Comparison of ENCODE assay signal across 14 cellular contexts in genomic region chr3:136734382-136735070, GRCh38. TPM values are rescaled to one million over a fixed set of nuclear protein-coding genes. Genes with fewer than 3 reads are reported as not detected.
DNase-seq lines count a peak whose midpoint lies in the region; ATAC-seq, FAIRE-seq and TF ChIP-seq lines count a peak whose summit lies in the region.
"Had no signal": no experiment of that assay in that cellular context is flagged by ENCODE, and none has a peak within 500 bp of the region (broad histone marks: within the 10 kb centered on the region; RNA-seq: fewer than 3 reads in every experiment).

No MANE protein-coding gene starts in this region.

- no peaks in the 10 kb centered on the region for H3K27me3 Mint-ChIP-seq in activated naive CD8-positive, alpha-beta T cell
- no peaks in the 10 kb centered on the region for H3K27me3 Mint-ChIP-seq in activated naive CD8-positive, alpha-beta T cell treated with anti-CD3 and anti-CD28 coated beads, Interleukin-2, amount 50 U/mL, for 24 hours

- peaks cover 57% of the 10 kb centered on the region for H3K4me1 Mint-ChIP-seq in activated naive CD8-positive, alpha-beta T cell (ENCODE audit: low read depth)
- peaks cover 61% of the 10 kb centered on the region for H3K4me1 Mint-ChIP-seq in activated naive CD8-positive, alpha-beta T cell treated with anti-CD3 and anti-CD28 coated beads, Interleukin-2, amount 50 U/mL, for 24 hours

- H3K4me1 ChIP-seq in H1 (replicated peaks in 1 of 4; ENCODE audit: control insufficient read depth in 3 of 4, insufficient read depth in 4 of 4, low read length in 3 of 4) = peaks cover 0 to 2% (median 0%) of the 10 kb centered on the region in 4 experiments; a peak in 2 of 7 replicates
- H3K4me1 ChIP-seq in parathyroid adenoma = peaks cover 11% of the 10 kb centered on the region

- DNase-seq in activated naive CD8-positive, alpha-beta T cell treated with anti-CD3 and anti-CD28 coated beads, Interleukin-2, amount 50 U/mL, for 24 hours = no peak
- DNase-seq in NCI-H69 (lab: John Stamatoyannopoulos, UW) = peak; percentile 22
- no peak for DNase-seq in H1 (ENCODE audit: low read depth in 1 of 2, low spot score in 2 of 2)
- no peak for DNase-seq in dedifferentiated amniotic fluid mesenchymal stem cell (ENCODE audit: extremely low spot score)
- DNase-seq: activated CD4-positive, alpha-beta T cell treated with anti-CD3 and anti-CD28 coated beads, Interleukin-2, amount 50 U/mL, for 1 hour; AML-193; amniotic stem cell; left colon; NCI-H1930 had no signal

- H2BK120ac ChIP-seq in H1 (replicated peaks; ENCODE audit: low read depth, low read length) = peak overlapping the region; percentile 45

- H3K27ac Mint-ChIP-seq in activated naive CD8-positive, alpha-beta T cell = peak overlapping the region; percentile 51
- no peak overlapping the region for H3K27ac Mint-ChIP-seq in activated naive CD8-positive, alpha-beta T cell treated with anti-CD3 and anti-CD28 coated beads, Interleukin-2, amount 50 U/mL, for 24 hours

- H2AFZ ChIP-seq in H1 (ENCODE audit: low read length) (no peak overlapping the region), parathyroid adenoma (no peak overlapping the region)

- H3K4me3 Mint-ChIP-seq in activated naive CD8-positive, alpha-beta T cell = no peak overlapping the region
- no peak overlapping the region for H3K4me3 Mint-ChIP-seq in activated naive CD8-positive, alpha-beta T cell treated with anti-CD3 and anti-CD28 coated beads, Interleukin-2, amount 50 U/mL, for 24 hours

- H3K4ac ChIP-seq in H1 (replicated peaks; ENCODE audit: insufficient read length, low read depth, low read length) = no peak overlapping the region

- no peak overlapping the region for H4K5ac ChIP-seq in H1 (ENCODE audit: insufficient read length, low read depth, low read length)

- CTCF ChIA-PET in H1 (lab: Charles Lee; ENCODE audit: partially characterized antibody) = interaction anchor here (0.6 kb wide), 1 partner anchor 295 kb away, joined by 3 read pairs; no protein-coding TSS in a partner anchor

- H3K79me1 ChIP-seq in H1 (ENCODE audit: low read depth, low read length) = peaks cover 8% of the 10 kb centered on the region; the same call in 1 of the 2 replicates

- no peak overlapping the region for H2BK20ac ChIP-seq in H1 (ENCODE audit: low read length)

- H3K4me3 ChIP-seq in H1 (ENCODE audit: extremely low read depth in 1 of 4, insufficient read depth in 2 of 4, low read depth in 3 of 4, low read length in 4 of 4) (peak overlapping the region in 1 of 4 experiments; percentile 7; a peak in 1 of 8 replicates), parathyroid adenoma (ENCODE audit: low read depth, low read length) (no peak overlapping the region)
- H3K4me3 ChIP-seq: upper lobe of left lung had no signal

- no peak overlapping the region; the same call in 1 of the 2 replicates for H3K18ac ChIP-seq in H1 (ENCODE audit: extremely low read depth, low read length)

- no peak overlapping the region for H4K91ac ChIP-seq in H1 (replicated peaks; ENCODE audit: insufficient read length, low read length)

- H4K8ac ChIP-seq in H1 (ENCODE audit: extremely low read depth, insufficient read depth, low read length) = no peak overlapping the region

- no peaks in the 10 kb centered on the region for H3K9me3 Mint-ChIP-seq in activated naive CD8-positive, alpha-beta T cell (ENCODE audit: low read depth)
- H3K9me3 Mint-ChIP-seq in activated naive CD8-positive, alpha-beta T cell treated with anti-CD3 and anti-CD28 coated beads, Interleukin-2, amount 50 U/mL, for 24 hours = no peaks in the 10 kb centered on the region

- H2BK15ac ChIP-seq in H1 (ENCODE audit: low read length) = no peak overlapping the region

- peak overlapping the region in 1 of 2 experiments; percentile 26; a peak in 1 of 4 replicates for H3K4me2 ChIP-seq in H1 (ENCODE audit: insufficient read depth in 1 of 2, low read depth in 2 of 2, low read length in 2 of 2)
- H3K4me2 ChIP-seq in parathyroid adenoma (ENCODE audit: low read length) = no peak overlapping the region

- H3K27me3 ChIP-seq in H1 (replicated peaks in 1 of 4; ENCODE audit: control insufficient read depth in 3 of 4, extremely low read depth in 1 of 4, insufficient read depth in 3 of 4, low read length in 3 of 4) (no peaks in the 10 kb centered on the region), parathyroid adenoma (ENCODE audit: control insufficient read depth, insufficient read depth, low read length) (no peaks in the 10 kb centered on the region)
- H3K27me3 ChIP-seq: upper lobe of left lung had no signal

- no peaks in the 10 kb centered on the region for H3K23me2 ChIP-seq in H1 (ENCODE audit: low read depth, low read length)

- H4K20me1 ChIP-seq in H1 (replicated peaks in 1 of 2; ENCODE audit: control insufficient read depth in 1 of 2, insufficient read depth in 2 of 2, low read length in 2 of 2) = no peaks in the 10 kb centered on the region

- H3K27ac ChIP-seq in H1 (ENCODE audit: low read depth, low read length) = no peak overlapping the region
- peak overlapping the region; percentile 8 for H3K27ac ChIP-seq in parathyroid adenoma
- H3K27ac ChIP-seq: upper lobe of left lung had no signal

- TF ChIP-seq POLR2A in H1 (IDR thresholded peaks at IDR 0.05; ENCODE audit: control extremely low read depth in 1 of 2, low read depth in 2 of 2, low read length in 2 of 2) = no peak

- ATAC-seq in activated naive CD8-positive, alpha-beta T cell treated with anti-CD3 and anti-CD28 coated beads, Interleukin-2, amount 50 U/mL, for 24 hours = no peak
- ATAC-seq in GM18517 (IDR thresholded peaks at IDR 0.05; ENCODE audit: unreplicated experiment) (no peak), HG03571 (IDR thresholded peaks at IDR 0.05; ENCODE audit: unreplicated experiment) (no peak)
- ATAC-seq: left colon had no signal

- WGBS in H1 (ENCODE audit: extremely low coverage in 1 of 2, insufficient coverage in 1 of 2, insufficient read length in 1 of 2, insufficient replicate concordance in 2 of 2, low coverage in 1 of 2, low lambda C conversion rate in 2 of 2, missing lambda C conversion rate in 1 of 2), 2 experiments = 47% methylated on average over 3 of the region's 3 CpGs; no CpG with 5 or more reads in 1 of the 2 experiments

- H3K14ac ChIP-seq in H1 (ENCODE audit: insufficient read length) = no peak overlapping the region

- H3K36me3 ChIP-seq in H1 (ENCODE audit: control insufficient read depth in 2 of 4, insufficient read depth in 4 of 4, low read length in 3 of 4) (no peaks in the 10 kb centered on the region), parathyroid adenoma (ENCODE audit: control insufficient read depth, insufficient read depth, low read length) (no peaks in the 10 kb centered on the region)

- 0 out of 2 replicates have a peak overlapping the region, but pooled peaks have one; percentile 8 for H2AK5ac ChIP-seq in H1 (ENCODE audit: low read depth, low read length)

- no peak overlapping the region for H3K9ac ChIP-seq in H1 (replicated peaks in 1 of 4; ENCODE audit: extremely low read depth in 1 of 4, low read depth in 3 of 4, low read length in 3 of 4)
- no peak overlapping the region for H3K9ac ChIP-seq in parathyroid adenoma

- H3K9me3 ChIP-seq in H1 (ENCODE audit: insufficient read depth in 2 of 2, low read depth in 1 of 2, low read length in 1 of 2) (no peaks in the 10 kb centered on the region), parathyroid adenoma (ENCODE audit: control insufficient read depth, low read length) (no peaks in the 10 kb centered on the region)
- H3K9me3 ChIP-seq: upper lobe of left lung had no signal

- no peak for TF ChIP-seq RAD21 in H1 (IDR thresholded peaks at IDR 0.05 in 1 of 2, conservative IDR thresholded peaks at IDR 0.05 in 1 of 2; ENCODE audit: low read depth in 2 of 2, low read length in 2 of 2)

- no peak overlapping the region for H3K23ac ChIP-seq in H1 (ENCODE audit: insufficient read length)

- POLR2A ChIA-PET in H1 (lab: Charles Lee; ENCODE audit: partially characterized antibody) = interaction anchor here (0.8 kb wide), 1 partner anchor 20 kb away, joined by 4 read pairs; no protein-coding TSS in a partner anchor

- H3K56ac ChIP-seq in H1 (replicated peaks; ENCODE audit: insufficient read length, low read depth, low read length) = no peak overlapping the region

- TF ChIP-seq CTCF in H1 (IDR thresholded peaks at IDR 0.05; ENCODE audit: control extremely low read depth in 1 of 3, insufficient read depth in 1 of 3, low read depth in 1 of 3, low read length in 3 of 3) = peak in 1 of 3 experiments; percentile 7; a peak in 1 of 4 replicates
- no peak for TF ChIP-seq CTCF in parathyroid adenoma (IDR thresholded peaks at IDR 0.05)

- H2BK5ac ChIP-seq in H1 (ENCODE audit: low read depth, low read length) = 0 out of 2 replicates have a peak overlapping the region, but pooled peaks have one; percentile 19

- no peak for FAIRE-seq in H1 (lab: Jason Lieb, UNC)

- peaks cover 3% of the 10 kb centered on the region for H3K36me3 Mint-ChIP-seq in activated naive CD8-positive, alpha-beta T cell
- H3K36me3 Mint-ChIP-seq in activated naive CD8-positive, alpha-beta T cell treated with anti-CD3 and anti-CD28 coated beads, Interleukin-2, amount 50 U/mL, for 24 hours (ENCODE audit: low read depth) = peaks cover 6% of the 10 kb centered on the region

- H3K79me2 ChIP-seq in H1 (ENCODE audit: control insufficient read depth in 1 of 2, insufficient read depth in 2 of 2, low read length in 2 of 2) = peaks cover 14 to 90% of the 10 kb centered on the region in 2 experiments
- peaks cover 51% of the 10 kb centered on the region for H3K79me2 ChIP-seq in parathyroid adenoma

- H2BK12ac ChIP-seq in H1 (ENCODE audit: low read depth, low read length) = no peak overlapping the region

- TF ChIP-seq EP300 in H1 (IDR thresholded peaks at IDR 0.05; ENCODE audit: borderline replicate concordance in 1 of 2, low read depth in 2 of 2, low read length in 2 of 2) = no peak

TF ChIP-seq in H1, 55 proteins besides CTCF, POLR2A, EP300 and RAD21 (continues in another document):
- TF ChIP-seq CBX5 (IDR thresholded peaks at IDR 0.05; ENCODE audit: low read depth, low read length) = no peak
- TF ChIP-seq POU5F1 (IDR thresholded peaks at IDR 0.05; ENCODE audit: low read depth, low read length) = no peak
- no peak for TF ChIP-seq SIRT6 (IDR thresholded peaks at IDR 0.05; ENCODE audit: low read length)
- TF ChIP-seq GTF2F1 (IDR thresholded peaks at IDR 0.05; ENCODE audit: borderline replicate concordance, low read depth, low read length) = no peak
- no peak for TF ChIP-seq HDAC6 (IDR thresholded peaks at IDR 0.05; ENCODE audit: low read depth, low read length)
- no peak for TF ChIP-seq SIN3A (conservative IDR thresholded peaks at IDR 0.05 in 1 of 2, IDR thresholded peaks at IDR 0.05 in 1 of 2; ENCODE audit: low read depth in 1 of 2, low read length in 2 of 2)

RNA-seq across cellular contexts. Expression of gene STAG1, which starts 17.7 kb away (rescaled TPM):
- 20.7 and 23.4 TPM in 2 replicates for total RNA-seq in H1 (2021; fragmentation: NEBNext Ultra II Directional; extraction: Animal tissue kit (Norgen Biotek cat#: 25700))
- 2.2 and 4.6 TPM in 2 replicates for polyA plus RNA-seq in H1 (2011; rRNA removed)
- 6.1 TPM for polyA plus RNA-seq in H1 (2011; cell fraction: cytosol; rRNA removed)
- polyA plus RNA-seq in H1 (2011; cell fraction: nucleus; rRNA removed) = 2.5 TPM
- polyA plus RNA-seq in H1 (2012, experiment 1 of 2) = 5.4 to 12.2 TPM (median 8.0 TPM) in 4 replicates
- 0.63 TPM for polyA plus RNA-seq in H1 (2012, experiment 2 of 2)
- polyA plus RNA-seq in H1 (2013, experiment 1 of 2) = 6.9 TPM
- 6.6 TPM for polyA plus RNA-seq in H1 (2013, experiment 2 of 2)
- polyA minus RNA-seq in H1 (2011; rRNA and poly(A)+ RNA removed) = 12.8 and 16.7 TPM in 2 replicates
- 7.7 TPM for polyA minus RNA-seq in H1 (2011; cell fraction: cytosol; rRNA and poly(A)+ RNA removed)
- polyA minus RNA-seq in H1 (2011; cell fraction: nucleus; rRNA and poly(A)+ RNA removed) = 27.8 TPM
